Comparison of ENCODE assay signal across 13 cellular contexts in the genomic region with DNA sequence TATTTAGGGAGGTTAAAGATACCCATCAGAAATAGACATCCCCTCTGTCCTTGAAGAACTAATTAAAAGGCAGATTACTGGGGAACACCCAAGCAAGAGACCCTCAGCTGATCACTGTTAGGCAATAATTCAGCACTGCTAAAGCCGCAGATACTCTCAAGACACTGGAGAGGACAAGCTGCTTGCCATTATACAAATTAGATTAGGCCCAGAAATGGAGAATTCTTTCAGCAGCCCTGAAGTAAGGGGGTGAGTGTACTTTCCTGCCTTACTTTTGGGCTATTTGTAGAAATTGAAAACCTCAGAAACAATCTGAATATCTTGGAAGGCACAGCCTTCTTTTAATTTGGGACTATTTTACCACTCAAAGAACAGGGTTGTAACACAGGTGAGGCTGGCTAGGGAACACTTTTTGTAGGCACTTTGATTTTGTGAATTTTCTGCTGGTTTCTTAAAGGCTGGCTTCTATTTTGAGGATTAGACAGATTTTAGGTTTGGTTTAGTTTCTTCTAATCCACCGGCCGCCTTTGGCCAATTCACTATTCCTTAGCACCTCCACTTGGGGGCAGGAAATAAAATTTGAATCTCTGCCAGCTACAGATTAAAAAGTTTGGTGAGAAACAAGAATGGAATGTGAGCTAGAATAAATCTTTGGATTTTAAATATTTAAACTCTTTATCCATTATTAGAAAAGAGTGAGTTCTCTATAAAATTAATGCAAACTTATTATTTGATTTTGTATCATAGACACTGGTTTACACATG.
A peak's percentile ranks its signal among the peaks of the same experiment; 100 is the strongest.
DNase-seq lines count a peak whose midpoint lies in the region; ATAC-seq, FAIRE-seq and TF ChIP-seq lines count a peak whose summit lies in the region.
"Had no signal": no experiment of that assay in that cellular context is flagged by ENCODE, and none has a peak within 500 bp of the region (broad histone marks: within the 10 kb centered on the region; RNA-seq: fewer than 3 reads in every experiment).

No MANE protein-coding gene starts in this region.

- 69 to 73% methylated on average over 3 of the region's 3 CpGs for WGBS in pancreas, 2 donors

- H3K9me3 ChIP-seq in SJCRH30 (replicated peaks), result no peaks in the 10 kb centered on the region
- no peaks in the 10 kb centered on the region for H3K9me3 ChIP-seq in pancreas
- H3K9me3 ChIP-seq: Peyer's patch, tibial nerve had no signal

- H3K9me3 Mint-ChIP-seq in WTC11, result no peaks in the 10 kb centered on the region

- no peak overlapping the region for H3K4me3 Mint-ChIP-seq in WTC11

- H3K4me1 ChIP-seq in SJCRH30 (peaks cover 6% of the 10 kb centered on the region; the same call in 1 of the 2 replicates), pancreas (peaks cover 0 to 14% (median 4%) of the 10 kb centered on the region in 3 donors)

- H3K4me1 Mint-ChIP-seq in WTC11, result no peaks in the 10 kb centered on the region

- no peaks in the 10 kb centered on the region for H3K36me3 Mint-ChIP-seq in WTC11

- no peaks in the 10 kb centered on the region for H3K27me3 ChIP-seq in SJCRH30
- H3K27me3 ChIP-seq in pancreas, result no peaks in the 10 kb centered on the region
- H3K27me3 ChIP-seq: Peyer's patch, tibial nerve had no signal

- CTCF ChIA-PET in WTC11 (lab: Charles Lee), result interaction anchor here (0.9 to 1.5 kb wide), 4 partner anchors 11 to 202 kb away, joined by 3 to 7 read pairs (median 4); no protein-coding TSS in a partner anchor

- peak; percentile 26 for FAIRE-seq in pancreas (lab: Jason Lieb, UNC)

- intact Hi-C loops in pancreas (cut with DNase I), result no loop called here

- no peak overlapping the region for H3K27ac ChIP-seq in SJCRH30
- H3K27ac ChIP-seq in pancreas, result no peak overlapping the region
- H3K27ac ChIP-seq in substantia nigra (ENCODE audit: low read depth, low read length, poor library complexity, severe bottlenecking), result no peak overlapping the region
- H3K27ac ChIP-seq: Peyer's patch had no signal

- H3K4me3 ChIP-seq in SJCRH30 (no peak overlapping the region), pancreas (no peak overlapping the region)
- H3K4me3 ChIP-seq: Peyer's patch, tibial nerve had no signal

- POLR2A ChIA-PET in WTC11 (lab: Charles Lee), result no interaction called here

- DNase-seq in EH (ENCODE audit: low read depth) (peak; percentile 55), SJCRH30 (peak; percentile 6 to 18), fibroblast of gingiva (ENCODE audit: low read depth) (peak; percentile 16), pancreas (no peak), substantia nigra (lab: John Stamatoyannopoulos, UW) (no peak), WTC11 (ENCODE audit: low spot score) (no peak)
- no peak for DNase-seq in activated effector memory CD4-positive, alpha-beta T cell treated with anti-CD3 and anti-CD28 coated beads, Interleukin-2, amount 50 U/mL, for 16 hours
- no peak for DNase-seq in stimulated activated CD4-positive, alpha-beta T cell treated with anti-CD3 and anti-CD28 coated beads, Interleukin-2, amount 100 ng/mL, for 24 hours
- DNase-seq: DMS 273 treated with DMSO at 0.1 percent for 48 hours, GOT3, NCI-H1417 treated with DMSO at 0.1 percent for 48 hours, Peyer's patch had no signal

- H3K27me3 Mint-ChIP-seq in WTC11 (ENCODE audit: low read depth), result no peaks in the 10 kb centered on the region; the same call in 1 of the 2 replicates

- ATAC-seq in pancreas, result peak in 2 of 4 donors; percentile 44 to 52
- ATAC-seq in WTC11, result no peak

- H3K36me3 ChIP-seq in SJCRH30 (peaks cover 13% of the 10 kb centered on the region), pancreas (peaks cover 0 to 42% (median 8%) of the 10 kb centered on the region in 3 donors)

- H3K27ac Mint-ChIP-seq in WTC11, result no peak overlapping the region

- TF ChIP-seq CTCF in pancreas (IDR thresholded peaks at IDR 0.05) (no peak), WTC11 (IDR thresholded peaks at IDR 0.05) (no peak)

TF ChIP-seq in WTC11, 78 proteins besides CTCF, POLR2A, EP300 and RAD21:
- no peak for TF ChIP-seq NR3C1 (CRISPR knock-in tag; conservative IDR thresholded peaks at IDR 0.05; ENCODE audit: low read depth)
- no peak for TF ChIP-seq PRRX2 (CRISPR knock-in tag; IDR thresholded peaks at IDR 0.05)
- TF ChIP-seq ERG (CRISPR knock-in tag; IDR thresholded peaks at IDR 0.05), result no peak
- no peak for TF ChIP-seq SP1 (CRISPR knock-in tag; conservative IDR thresholded peaks at IDR 0.05)
- no peak for TF ChIP-seq STAT6 (CRISPR knock-in tag; conservative IDR thresholded peaks at IDR 0.05; ENCODE audit: low read depth)
- no peak for TF ChIP-seq GABPB1 (CRISPR knock-in tag; IDR thresholded peaks at IDR 0.05)
- no peak for TF ChIP-seq NFYB (CRISPR knock-in tag; conservative IDR thresholded peaks at IDR 0.05; ENCODE audit: low read depth)
- TF ChIP-seq, protein P1, sequence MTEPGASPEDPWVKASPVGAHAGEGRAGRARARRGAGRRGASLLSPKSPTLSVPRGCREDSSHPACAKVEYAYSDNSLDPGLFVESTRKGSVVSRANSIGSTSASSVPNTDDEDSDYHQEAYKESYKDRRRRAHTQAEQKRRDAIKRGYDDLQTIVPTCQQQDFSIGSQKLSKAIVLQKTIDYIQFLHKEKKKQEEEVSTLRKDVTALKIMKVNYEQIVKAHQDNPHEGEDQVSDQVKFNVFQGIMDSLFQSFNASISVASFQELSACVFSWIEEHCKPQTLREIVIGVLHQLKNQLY (CRISPR knock-in tag; IDR thresholded peaks at IDR 0.05), result no peak
- TF ChIP-seq JUN (CRISPR knock-in tag; IDR thresholded peaks at IDR 0.05), result no peak
- TF ChIP-seq ETV6 (CRISPR knock-in tag; IDR thresholded peaks at IDR 0.05), result no peak
- TF ChIP-seq MYBL2 (CRISPR knock-in tag; IDR thresholded peaks at IDR 0.05), result no peak
- TF ChIP-seq ZNF263 (CRISPR knock-in tag; IDR thresholded peaks at IDR 0.05; ENCODE audit: low read depth), result no peak
- TF ChIP-seq OVOL2 (CRISPR knock-in tag; IDR thresholded peaks at IDR 0.05; ENCODE audit: borderline replicate concordance), result no peak
- TF ChIP-seq ESRRA (CRISPR knock-in tag; IDR thresholded peaks at IDR 0.05; ENCODE audit: borderline replicate concordance), result no peak
TF ChIP-seq in WTC11: peak in this region for 0.

Comparison
In these comparisons a context has a peak if more than half of its experiments do, and no peak if none do; other contexts are left out.
1. DNase-seq: peak in EH (single experiment), SJCRH30 (2 of 2) and fibroblast of gingiva (single experiment); none in pancreas (0 of 6), activated effector memory CD4-positive, alpha-beta T cell treated with anti-CD3 and anti-CD28 coated beads, Interleukin-2, amount 50 U/mL, for 16 hours (single experiment), substantia nigra (0 of 49), stimulated activated CD4-positive, alpha-beta T cell treated with anti-CD3 and anti-CD28 coated beads, Interleukin-2, amount 100 ng/mL, for 24 hours (0 of 2) and WTC11 (single experiment).